In genomic region chr20:51358032-51358724, GRCh38 we compare ENCODE assay signal across 26 cellular contexts.
"Had no signal": no experiment of that assay in that cellular context is flagged by ENCODE, and none has a peak within 500 bp of the region (broad histone marks: within the 10 kb centered on the region; RNA-seq: fewer than 3 reads in every experiment).

No MANE protein-coding gene starts in this region.

- H3K27me3 ChIP-seq: esophagus muscularis mucosa, foreskin keratinocyte, heart left ventricle, hepatocyte, neural progenitor cell, right atrium auricular region, sigmoid colon, stomach, thyroid gland had no signal

- H3K79me2 ChIP-seq: hepatocyte, parathyroid adenoma had no signal

- H3K36me3 ChIP-seq: esophagus muscularis mucosa, gastroesophageal sphincter, heart left ventricle, neural progenitor cell, prostate gland, right atrium auricular region, sigmoid colon, stomach, thyroid gland had no signal

- H3K4me2 ChIP-seq: hepatocyte, neural progenitor cell had no signal

- H3K4me3 ChIP-seq: coronary artery, esophagus muscularis mucosa, gastroesophageal sphincter, heart left ventricle, hepatocyte, neural progenitor cell, prostate gland, right atrium auricular region, sigmoid colon, stomach, thyroid gland had no signal

- H2AFZ ChIP-seq: hepatocyte, neural progenitor cell, parathyroid adenoma had no signal

- H3K27ac ChIP-seq: coronary artery, esophagus muscularis mucosa, gastroesophageal sphincter, heart left ventricle, hepatocyte, neural progenitor cell, parathyroid adenoma, prostate gland, right atrium auricular region, sigmoid colon, stomach, thyroid gland had no signal

- H3K9me3 ChIP-seq: prostate gland, sigmoid colon, thyroid gland had no signal

- H3K4me1 ChIP-seq: gastroesophageal sphincter, neural progenitor cell, parathyroid adenoma, prostate gland, right atrium auricular region, sigmoid colon had no signal

- ATAC-seq: foreskin keratinocyte; gastroesophageal sphincter; heart left ventricle; left lobe of liver; naive thymus-derived CD4-positive, alpha-beta T cell; stimulated activated effector memory CD8-positive, alpha-beta T cell treated with anti-CD3 and anti-CD28 coated beads, Interleukin-12 subunit alpha, Interleukin-12 subunit beta, amount 100 ng/mL, for 72 hours had no signal

- H3K9ac ChIP-seq: neural progenitor cell, parathyroid adenoma had no signal

- DNase-seq: dermis blood vessel endothelial cell; effector memory CD4-positive, alpha-beta T cell; foreskin keratinocyte; heart left ventricle; kidney; mammary epithelial cell; mesendoderm; midbrain; naive thymus-derived CD4-positive, alpha-beta T cell; sigmoid colon; stimulated activated CD4-positive, alpha-beta T cell treated with anti-CD3 and anti-CD28 coated beads, Interleukin-2, amount 100 ng/mL, for 24 hours; stimulated activated CD4-positive, alpha-beta T cell treated with anti-CD3 and anti-CD28 coated beads, Interleukin-4, amount 100 ng/mL, for 24 hours; stimulated activated naive CD4-positive, alpha-beta T cell treated with Interleukin-2 at 50 U/mL for 16 hours; stomach; thyroid gland; trophoblast cell had no signal
